In genomic region chr6:65075705-65076104, GRCh38 we compare ENCODE assay signal across 22 cellular contexts.
"Had no signal": no experiment of that assay in that cellular context is flagged by ENCODE, and none has a peak within 500 bp of the region (broad histone marks: within the 10 kb centered on the region; RNA-seq: fewer than 3 reads in every experiment).

No MANE protein-coding gene starts in this region.

- H3K27ac ChIP-seq: ascending aorta, SK-N-MC had no signal

- H3K9me3 ChIP-seq: ascending aorta had no signal

- H3K4me3 ChIP-seq: ascending aorta, SK-N-MC had no signal

- DNase-seq: activated CD4-positive, alpha-beta T cell treated with anti-CD3 and anti-CD28 coated beads for 48 hours; activated CD4-positive, alpha-beta T cell treated with anti-CD3 and anti-CD28 coated beads, Interleukin-2, amount 50 U/mL, for 4 hours; activated CD4-positive, CD25-positive, alpha-beta regulatory T cell treated with anti-CD3 and anti-CD28 coated beads, Interleukin-2, amount 50 U/mL, for 72 hours; activated CD8-positive, alpha-beta memory T cell treated with anti-CD3 and anti-CD28 coated beads, Interleukin-2, amount 50 U/mL, for 48 hours; activated CD8-positive, alpha-beta T cell treated with anti-CD3 and anti-CD28 coated beads, Interleukin-2, amount 10 ng/mL, durations not matched to agents 7 days and 5 days; activated naive CD8-positive, alpha-beta T cell treated with anti-CD3 and anti-CD28 coated beads, Interleukin-2, amount 50 U/mL, for 24 hours; activated T-cell treated with anti-CD3 and anti-CD28 coated beads, Interleukin-2, amount 50 U/mL, for 1 hour; amniotic stem cell; Kasumi-1; NCI-H1092 treated with DMSO at 0.1 percent for 48 hours; NCI-H1436; NCI-H1694 treated with DMSO at 0.1 percent for 48 hours; NCI-H2029 treated with DMSO at 0.1 percent for 48 hours; NCI-H510A treated with DMSO at 0.1 percent for 48 hours; RPMI8226; T-helper 1 cell had no signal

- H3K27me3 ChIP-seq: ascending aorta had no signal

- ATAC-seq: activated CD8-positive, alpha-beta T cell treated with anti-CD3 and anti-CD28 coated beads, Interleukin-2, amount 10 ng/mL, durations not matched to agents 7 days and 5 days; activated naive CD4-positive, alpha-beta T cell treated with anti-CD3 and anti-CD28 coated beads, Interleukin-2, amount 50 U/mL, for 72 hours; activated naive CD8-positive, alpha-beta T cell treated with anti-CD3 and anti-CD28 coated beads, Interleukin-2, amount 50 U/mL, for 24 hours; Panc1; Right ventricle myocardium inferior; WTC11 had no signal

- H3K36me3 ChIP-seq: ascending aorta had no signal

- H3K4me1 ChIP-seq: ascending aorta had no signal
